ENCODE assay signal across 8 cellular contexts in the genomic region with DNA sequence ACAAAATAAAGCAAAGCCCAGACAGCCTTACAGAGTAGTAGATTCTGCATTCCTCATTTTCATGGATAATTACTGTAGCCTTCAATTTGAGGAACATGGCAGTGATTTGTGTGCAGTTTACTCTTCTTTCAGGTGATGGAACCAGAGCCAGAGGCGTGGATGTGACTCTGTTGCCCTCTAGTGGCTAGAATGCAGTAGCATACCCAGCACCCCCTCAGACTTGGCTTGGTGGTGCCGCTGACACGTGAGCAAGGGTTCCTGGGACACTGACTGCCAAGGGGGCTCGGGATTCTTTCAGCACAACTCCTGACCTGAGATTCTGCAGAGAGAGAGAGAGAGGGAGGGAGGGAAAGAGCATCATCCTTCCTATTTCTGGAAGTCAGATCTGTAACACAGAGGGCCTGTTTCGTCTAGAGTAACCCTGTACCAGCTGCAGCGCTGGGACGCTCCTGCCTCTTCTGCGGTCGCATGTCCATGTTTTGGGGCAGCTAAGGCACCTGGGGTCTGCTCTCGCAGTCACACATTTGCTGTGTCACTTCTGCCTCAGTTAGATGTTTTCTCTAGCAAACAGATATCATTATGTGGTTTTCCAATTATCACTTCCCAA.
DNase-seq lines count a peak whose midpoint lies in the region; ATAC-seq and TF ChIP-seq lines count a peak whose summit lies in the region.

No MANE protein-coding gene starts in this region.

- no peaks in the 10 kb centered on the region for H3K79me2 ChIP-seq in GM23338 (replicated peaks; ENCODE audit: insufficient read depth)

- no peaks in the 10 kb centered on the region; the same call in 2 of the 3 replicates for H3K9me3 Mint-ChIP-seq in GM23338

- H3K27me3 Mint-ChIP-seq in GM23338 (ENCODE audit: insufficient read depth, low read depth, poor library complexity): peaks cover 5% of the 10 kb centered on the region

- WGBS in sigmoid colon, 2 donors: 45 to 51% methylated on average over 10 of the region's 10 CpGs

- H3K4me1 ChIP-seq in GM23338 (ENCODE audit: insufficient read depth) (no peaks in the 10 kb centered on the region), SJSA1 (replicated peaks) (no peaks in the 10 kb centered on the region), sigmoid colon (no peaks in the 10 kb centered on the region)

- H3K36me3 ChIP-seq in GM23338 (ENCODE audit: insufficient read depth) (no peaks in the 10 kb centered on the region), SJSA1 (no peaks in the 10 kb centered on the region), sigmoid colon (no peaks in the 10 kb centered on the region)

- no peak overlapping the region for H3K27ac Mint-ChIP-seq in GM23338

- H3K9me2 ChIP-seq in GM23338 (ENCODE audit: insufficient read depth): no peaks in the 10 kb centered on the region

- H3K36me3 Mint-ChIP-seq in GM23338 (ENCODE audit: low read depth): no peaks in the 10 kb centered on the region

- H4K20me1 ChIP-seq in GM23338 (replicated peaks; ENCODE audit: insufficient read depth): no peaks in the 10 kb centered on the region; the same call in 1 of the 2 replicates

- ATAC-seq in GM23338: peak; percentile 98

- H3K4me3 Mint-ChIP-seq in GM23338: peak overlapping the region; percentile 32; the same call in 1 of the 3 replicates

- H3K9me3 ChIP-seq in SJSA1 (replicated peaks): no peaks in the 10 kb centered on the region
- H3K9me3 ChIP-seq in sigmoid colon: no peaks in the 10 kb centered on the region

- DNase-seq in DMS 273 (lab: John Stamatoyannopoulos, UW; ENCODE audit: unreplicated experiment) (peak; percentile 79), DMS 273 treated with DMSO at 0.1 percent for 48 hours (lab: John Stamatoyannopoulos, UW) (no peak), GM23338 (ENCODE audit: low spot score) (peak; percentile 89), LoVo (ENCODE audit: low spot score) (peak; percentile 57), SJSA1 (ENCODE audit: low read depth in 1 of 2, low spot score in 2 of 2) (peak; percentile 29 to 47), astrocyte of the hippocampus (ENCODE audit: low read depth, low spot score) (peak; percentile 83), hypothalamus (lab: John Stamatoyannopoulos, UW) (peak in 46 of 51 donors; percentile 1 to 73 (median 23)), sigmoid colon (peak; percentile 63)

- no peak for TF ChIP-seq EP300 in sigmoid colon (IDR thresholded peaks at IDR 0.05)

- TF ChIP-seq CTCF in GM23338 (conservative IDR thresholded peaks at IDR 0.05; ENCODE audit: low read depth in 2 of 2) (peak; percentile 93 to 97), sigmoid colon (IDR thresholded peaks at IDR 0.05) (peak; percentile 26 to 63 (median 51))

- no peak overlapping the region for H3K4me3 ChIP-seq in GM23338
- no peak overlapping the region for H3K4me3 ChIP-seq in SJSA1
- no peak overlapping the region for H3K4me3 ChIP-seq in sigmoid colon

- peaks cover 6% of the 10 kb centered on the region for H3K4me1 Mint-ChIP-seq in GM23338

- no peaks in the 10 kb centered on the region for H3F3A ChIP-seq in GM23338 (replicated peaks; ENCODE audit: low read depth)

- H3K27ac ChIP-seq in GM23338 (ENCODE audit: low read depth): no peak overlapping the region
- no peak overlapping the region for H3K27ac ChIP-seq in SJSA1
- H3K27ac ChIP-seq in sigmoid colon: no peak overlapping the region

- no peak for TF ChIP-seq POLR2A in sigmoid colon (IDR thresholded peaks at IDR 0.05)

- H3K27me3 ChIP-seq in GM23338 (ENCODE audit: insufficient read depth) (no peaks in the 10 kb centered on the region), SJSA1 (replicated peaks) (no peaks in the 10 kb centered on the region), sigmoid colon (no peaks in the 10 kb centered on the region)

- H2AFZ ChIP-seq in GM23338: peak overlapping the region; percentile 92

- peak overlapping the region; percentile 52 for H3K4me2 ChIP-seq in GM23338

- intact Hi-C loops in sigmoid colon (cut with DNase I): no loop called here

TF ChIP-seq in GM23338, 12 proteins besides CTCF, POLR2A, EP300 and RAD21:
- TF ChIP-seq, protein P1, sequence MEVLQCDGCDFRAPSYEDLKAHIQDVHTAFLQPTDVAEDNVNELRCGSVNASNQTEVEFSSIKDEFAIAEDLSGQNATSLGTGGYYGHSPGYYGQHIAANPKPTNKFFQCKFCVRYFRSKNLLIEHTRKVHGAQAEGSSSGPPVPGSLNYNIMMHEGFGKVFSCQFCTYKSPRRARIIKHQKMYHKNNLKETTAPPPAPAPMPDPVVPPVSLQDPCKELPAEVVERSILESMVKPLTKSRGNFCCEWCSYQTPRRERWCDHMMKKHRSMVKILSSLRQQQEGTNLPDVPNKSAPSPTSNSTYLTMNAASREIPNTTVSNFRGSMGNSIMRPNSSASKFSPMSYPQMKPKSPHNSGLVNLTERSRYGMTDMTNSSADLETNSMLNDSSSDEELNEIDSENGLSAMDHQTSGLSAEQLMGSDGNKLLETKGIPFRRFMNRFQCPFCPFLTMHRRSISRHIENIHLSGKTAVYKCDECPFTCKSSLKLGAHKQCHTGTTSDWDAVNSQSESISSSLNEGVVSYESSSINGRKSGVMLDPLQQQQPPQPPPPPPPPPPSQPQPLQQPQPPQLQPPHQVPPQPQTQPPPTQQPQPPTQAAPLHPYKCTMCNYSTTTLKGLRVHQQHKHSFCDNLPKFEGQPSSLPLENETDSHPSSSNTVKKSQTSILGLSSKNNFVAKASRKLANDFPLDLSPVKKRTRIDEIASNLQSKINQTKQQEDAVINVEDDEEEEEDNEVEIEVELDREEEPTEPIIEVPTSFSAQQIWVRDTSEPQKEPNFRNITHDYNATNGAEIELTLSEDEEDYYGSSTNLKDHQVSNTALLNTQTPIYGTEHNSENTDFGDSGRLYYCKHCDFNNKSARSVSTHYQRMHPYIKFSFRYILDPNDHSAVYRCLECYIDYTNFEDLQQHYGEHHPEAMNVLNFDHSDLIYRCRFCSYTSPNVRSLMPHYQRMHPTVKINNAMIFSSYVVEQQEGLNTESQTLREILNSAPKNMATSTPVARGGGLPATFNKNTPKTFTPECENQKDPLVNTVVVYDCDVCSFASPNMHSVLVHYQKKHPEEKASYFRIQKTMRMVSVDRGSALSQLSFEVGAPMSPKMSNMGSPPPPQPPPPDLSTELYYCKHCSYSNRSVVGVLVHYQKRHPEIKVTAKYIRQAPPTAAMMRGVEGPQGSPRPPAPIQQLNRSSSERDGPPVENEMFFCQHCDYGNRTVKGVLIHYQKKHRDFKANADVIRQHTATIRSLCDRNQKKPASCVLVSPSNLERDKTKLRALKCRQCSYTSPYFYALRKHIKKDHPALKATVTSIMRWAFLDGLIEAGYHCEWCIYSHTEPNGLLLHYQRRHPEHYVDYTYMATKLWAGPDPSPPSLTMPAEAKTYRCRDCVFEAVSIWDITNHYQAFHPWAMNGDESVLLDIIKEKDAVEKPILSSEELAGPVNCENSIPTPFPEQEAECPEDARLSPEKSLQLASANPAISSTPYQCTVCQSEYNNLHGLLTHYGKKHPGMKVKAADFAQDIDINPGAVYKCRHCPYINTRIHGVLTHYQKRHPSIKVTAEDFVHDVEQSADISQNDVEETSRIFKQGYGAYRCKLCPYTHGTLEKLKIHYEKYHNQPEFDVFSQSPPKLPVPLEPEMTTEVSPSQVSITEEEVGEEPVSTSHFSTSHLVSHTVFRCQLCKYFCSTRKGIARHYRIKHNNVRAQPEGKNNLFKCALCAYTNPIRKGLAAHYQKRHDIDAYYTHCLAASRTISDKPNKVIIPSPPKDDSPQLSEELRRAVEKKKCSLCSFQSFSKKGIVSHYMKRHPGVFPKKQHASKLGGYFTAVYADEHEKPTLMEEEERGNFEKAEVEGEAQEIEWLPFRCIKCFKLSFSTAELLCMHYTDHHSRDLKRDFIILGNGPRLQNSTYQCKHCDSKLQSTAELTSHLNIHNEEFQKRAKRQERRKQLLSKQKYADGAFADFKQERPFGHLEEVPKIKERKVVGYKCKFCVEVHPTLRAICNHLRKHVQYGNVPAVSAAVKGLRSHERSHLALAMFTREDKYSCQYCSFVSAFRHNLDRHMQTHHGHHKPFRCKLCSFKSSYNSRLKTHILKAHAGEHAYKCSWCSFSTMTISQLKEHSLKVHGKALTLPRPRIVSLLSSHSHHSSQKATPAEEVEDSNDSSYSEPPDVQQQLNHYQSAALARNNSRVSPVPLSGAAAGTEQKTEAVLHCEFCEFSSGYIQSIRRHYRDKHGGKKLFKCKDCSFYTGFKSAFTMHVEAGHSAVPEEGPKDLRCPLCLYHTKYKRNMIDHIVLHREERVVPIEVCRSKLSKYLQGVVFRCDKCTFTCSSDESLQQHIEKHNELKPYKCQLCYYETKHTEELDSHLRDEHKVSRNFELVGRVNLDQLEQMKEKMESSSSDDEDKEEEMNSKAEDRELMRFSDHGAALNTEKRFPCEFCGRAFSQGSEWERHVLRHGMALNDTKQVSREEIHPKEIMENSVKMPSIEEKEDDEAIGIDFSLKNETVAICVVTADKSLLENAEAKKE (CRISPR knock-in tag; IDR thresholded peaks at IDR 0.05): no peak
- TF ChIP-seq CREB1 (CRISPR knock-in tag; IDR thresholded peaks at IDR 0.05; ENCODE audit: low read depth): peak; percentile 55; the same call in 1 of the 2 replicates
